Comparison of ENCODE assay signal across 8 cellular contexts in the genomic region with DNA sequence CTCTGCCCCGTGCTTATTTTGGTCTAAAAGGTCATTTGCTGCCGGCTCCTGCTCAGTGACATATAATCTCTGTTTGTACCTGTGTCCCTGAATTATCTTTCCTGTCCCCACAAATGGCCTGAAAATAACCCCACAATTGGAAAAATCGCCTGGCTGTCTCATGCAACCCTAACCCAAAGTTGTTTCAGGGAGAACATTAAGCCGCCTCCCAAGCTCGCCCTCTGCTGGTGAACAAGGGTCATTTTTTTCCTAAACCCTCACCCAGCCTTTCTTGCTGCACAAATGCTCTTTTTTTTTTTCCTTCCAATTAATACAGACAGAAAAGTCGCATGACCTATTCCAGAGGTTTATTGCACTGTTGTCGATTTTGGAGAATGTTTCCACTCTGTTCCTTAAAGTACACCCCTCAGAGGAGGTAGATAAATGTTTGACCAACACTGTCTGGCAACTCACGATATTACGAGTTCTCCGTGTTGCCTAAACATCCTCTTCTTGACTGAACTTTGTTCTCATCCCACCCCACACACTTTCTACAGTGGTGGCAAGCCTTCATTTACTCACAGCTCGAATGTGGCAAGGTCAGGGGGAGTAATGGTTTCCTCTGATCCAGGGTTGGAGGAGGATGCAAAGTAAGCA.
DNase-seq lines count a peak whose midpoint lies in the region; ATAC-seq, FAIRE-seq and TF ChIP-seq lines count a peak whose summit lies in the region.

No MANE protein-coding gene starts in this region.

- H3K27me3 ChIP-seq in neuronal stem cell (ENCODE audit: control insufficient read depth in 3 of 3, insufficient read depth in 3 of 3, low read depth in 1 of 3, low read length in 3 of 3) (no peaks in the 10 kb centered on the region), suprapubic skin (no peaks in the 10 kb centered on the region)

- TF ChIP-seq POLR2A in suprapubic skin (IDR thresholded peaks at IDR 0.05) (no peak), GM18505 (IDR thresholded peaks at IDR 0.05; ENCODE audit: borderline replicate concordance, extremely low read depth, insufficient read depth, insufficient read length) (no peak)

- H3K9me3 ChIP-seq in neuronal stem cell (replicated peaks in 1 of 2; ENCODE audit: control insufficient read depth in 2 of 2, insufficient read depth in 1 of 2, low read depth in 1 of 2, low read length in 2 of 2) (no peaks in the 10 kb centered on the region), suprapubic skin (no peaks in the 10 kb centered on the region)

- H2AFZ ChIP-seq in neuronal stem cell (ENCODE audit: low read length) = peak overlapping the region; percentile 61

- H3K79me1 ChIP-seq in neuronal stem cell (ENCODE audit: low read depth, low read length) = no peaks in the 10 kb centered on the region

- H3K18ac ChIP-seq in neuronal stem cell (ENCODE audit: low read length) = no peak overlapping the region

- no peak overlapping the region for H3K4me3 ChIP-seq in fibroblast of pulmonary artery (replicated peaks; ENCODE audit: low read depth, low read length)
- H3K4me3 ChIP-seq in neuronal stem cell (ENCODE audit: low read length in 2 of 2) = no peak overlapping the region
- no peak overlapping the region for H3K4me3 ChIP-seq in suprapubic skin

- peak; percentile 66 for DNase-seq in GF-D8 (lab: John Stamatoyannopoulos, UW)
- peak; percentile 47 for DNase-seq in RCC 7860 (ENCODE audit: low spot score)
- peak; percentile 21 to 33 for DNase-seq in activated T-helper 1 cell treated with anti-CD3 and anti-CD28 coated beads, Interleukin-2, amount 50 U/mL, for 16 hours (ENCODE audit: low read depth in 1 of 2, low spot score in 1 of 2)
- DNase-seq in fibroblast of pulmonary artery (ENCODE audit: low read depth) = peak; percentile 83
- peak; percentile 52 for DNase-seq in neuronal stem cell (ENCODE audit: low spot score)
- DNase-seq in suprapubic skin (ENCODE audit: low spot score in 2 of 2) = no peak

- H3K36me3 ChIP-seq in neuronal stem cell (replicated peaks in 1 of 2; ENCODE audit: control insufficient read depth in 2 of 2, insufficient read depth in 2 of 2, low read length in 2 of 2) (no peaks in the 10 kb centered on the region), suprapubic skin (no peaks in the 10 kb centered on the region)

- H3K14ac ChIP-seq in neuronal stem cell (ENCODE audit: low read length) = no peak overlapping the region

- H3K27ac ChIP-seq in neuronal stem cell (replicated peaks; ENCODE audit: low read length) (no peak overlapping the region), suprapubic skin (no peak overlapping the region)

- no CpG with 5 or more reads among the region's 11 CpGs for WGBS in neuronal stem cell (ENCODE audit: extremely low coverage in 2 of 2, insufficient read length in 2 of 2, insufficient replicate concordance in 1 of 2), 2 donors
- 39% methylated on average over 11 of the region's 11 CpGs for WGBS in suprapubic skin

- H2BK12ac ChIP-seq in neuronal stem cell (ENCODE audit: low read length) = no peak overlapping the region

- H4K8ac ChIP-seq in neuronal stem cell (ENCODE audit: low read depth, low read length) = no peak overlapping the region

- no peak overlapping the region for H3K23ac ChIP-seq in neuronal stem cell (ENCODE audit: low read depth, low read length, poor library complexity)

- no peak overlapping the region for H2BK120ac ChIP-seq in neuronal stem cell (ENCODE audit: low read depth, low read length)

- no peak overlapping the region for H2BK15ac ChIP-seq in neuronal stem cell (ENCODE audit: low read length)

- no peak for TF ChIP-seq EP300 in suprapubic skin (IDR thresholded peaks at IDR 0.05)

- no peak overlapping the region for H2AK5ac ChIP-seq in neuronal stem cell (ENCODE audit: low read depth, low read length)

- H3K4me2 ChIP-seq in neuronal stem cell (ENCODE audit: insufficient read depth, low read length, poor library complexity, severe bottlenecking) = no peak overlapping the region

- peak; percentile 24 for FAIRE-seq in RCC 7860 (lab: Jason Lieb, UNC)

- no peak overlapping the region for H3K9ac ChIP-seq in neuronal stem cell (ENCODE audit: low read depth, low read length, poor library complexity)

- peak; percentile 56 for ATAC-seq in HG03460 (IDR thresholded peaks at IDR 0.05; ENCODE audit: unreplicated experiment)
- ATAC-seq in GM18505 (IDR thresholded peaks at IDR 0.05; ENCODE audit: unreplicated experiment) = no peak

- TF ChIP-seq CTCF in fibroblast of pulmonary artery (IDR thresholded peaks at IDR 0.05; ENCODE audit: low read length, missing control alignments) = peak; percentile 83
- TF ChIP-seq CTCF in suprapubic skin (IDR thresholded peaks at IDR 0.05) = peak; percentile 63 to 78

- no peak overlapping the region for H4K91ac ChIP-seq in neuronal stem cell (ENCODE audit: low read depth, low read length, poor library complexity)

- H3K4ac ChIP-seq in neuronal stem cell (ENCODE audit: low read length) = no peak overlapping the region

- H2BK5ac ChIP-seq in neuronal stem cell (ENCODE audit: low read length) = no peak overlapping the region

- no peaks in the 10 kb centered on the region for H3K4me1 ChIP-seq in neuronal stem cell (ENCODE audit: control insufficient read depth in 2 of 2, insufficient read depth in 1 of 2, low read depth in 1 of 2, low read length in 2 of 2)
- H3K4me1 ChIP-seq in suprapubic skin = no peaks in the 10 kb centered on the region

Comparison
In these comparisons a context has a peak if more than half of its experiments do, and no peak if none do; other contexts are left out.
1. DNase-seq: peak in GF-D8 (single experiment), RCC 7860 (single experiment), activated T-helper 1 cell treated with anti-CD3 and anti-CD28 coated beads, Interleukin-2, amount 50 U/mL, for 16 hours (2 of 2), fibroblast of pulmonary artery (single experiment) and neuronal stem cell (single experiment); none in suprapubic skin (0 of 2).